27 cellular contexts compared by ENCODE assay signal in the genomic region with DNA sequence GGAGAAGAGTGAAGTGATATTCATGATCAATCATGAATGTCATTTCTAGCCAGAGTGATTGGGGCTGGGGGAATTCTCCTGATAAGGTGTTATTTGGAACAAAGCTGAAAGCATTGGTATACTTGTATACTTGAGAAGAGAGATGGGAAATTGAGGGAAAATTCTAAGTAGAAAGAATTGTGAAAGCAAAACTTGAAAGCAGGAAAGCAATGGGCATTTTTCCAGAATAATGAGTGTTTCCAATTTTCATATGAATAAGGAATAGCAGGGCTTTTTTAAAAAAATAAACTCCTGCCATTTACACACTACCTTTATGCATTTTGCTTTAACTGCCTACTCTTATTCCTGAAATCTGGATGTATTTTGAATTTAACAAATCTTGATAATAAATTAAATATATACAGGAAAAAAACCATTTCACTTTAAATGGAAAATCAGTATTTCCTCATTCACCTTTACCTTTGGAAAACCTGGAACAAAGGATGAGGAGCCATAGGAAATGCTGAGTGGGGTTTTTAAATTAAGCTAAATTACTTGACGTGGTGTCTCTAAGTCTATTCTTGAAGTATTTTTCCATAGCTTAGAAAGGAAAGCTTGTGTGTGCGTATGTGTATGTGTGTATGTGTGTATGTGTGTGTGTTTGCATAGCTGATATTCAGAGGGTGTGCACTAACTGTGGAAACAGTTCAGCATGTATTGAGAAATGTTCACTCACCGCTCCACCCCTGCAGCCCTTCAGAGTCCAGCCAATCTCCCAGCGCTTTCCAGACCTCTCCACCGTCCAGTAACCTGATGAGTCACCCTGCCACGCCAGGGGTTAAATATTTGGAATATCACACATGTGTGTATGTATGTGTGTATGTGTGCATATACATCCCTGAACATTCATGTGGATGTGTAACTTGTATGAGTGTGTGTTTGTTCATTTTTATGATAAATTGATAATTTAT.
DNase-seq lines count a peak whose midpoint lies in the region; ATAC-seq and TF ChIP-seq lines count a peak whose summit lies in the region.
"Had no signal": no experiment of that assay in that cellular context is flagged by ENCODE, and none has a peak within 500 bp of the region (broad histone marks: within the 10 kb centered on the region; RNA-seq: fewer than 3 reads in every experiment).

No MANE protein-coding gene starts in this region.

- no peaks in the 10 kb centered on the region for H3K27me3 Mint-ChIP-seq in activated CD8-positive, alpha-beta T cell treated with anti-CD3 and anti-CD28 coated beads for 36 hours
- H3K27me3 Mint-ChIP-seq: progenitor cell of endocrine pancreas, T-helper 17 cell had no signal

- no peak for TF ChIP-seq RAD21 in neural cell (conservative IDR thresholded peaks at IDR 0.05)

- no peak overlapping the region for H2AFZ ChIP-seq in fibroblast of lung (ENCODE audit: low read length)
- no peak overlapping the region for H2AFZ ChIP-seq in neural cell (ENCODE audit: low read depth, low read length)
- H2AFZ ChIP-seq in Karpas-422 (ENCODE audit: low read length) = no peak overlapping the region

- no peak overlapping the region for H3K27ac ChIP-seq in fibroblast of lung (ENCODE audit: insufficient read depth, low read length)
- no peak overlapping the region for H3K27ac ChIP-seq in neural cell (ENCODE audit: low read length)
- no peak overlapping the region for H3K27ac ChIP-seq in Karpas-422 (ENCODE audit: low read length)
- H3K27ac ChIP-seq: cardiac muscle cell, dorsolateral prefrontal cortex, spleen, uterus had no signal

- H3K9me3 Mint-ChIP-seq in activated CD8-positive, alpha-beta T cell treated with anti-CD3 and anti-CD28 coated beads for 36 hours = no peaks in the 10 kb centered on the region
- H3K9me3 Mint-ChIP-seq: activated T-cell treated with anti-CD3 and anti-CD28 coated beads, Interleukin-2, amount 50 U/mL, for 72 hours; mesothelial cell of epicardium; nephron progenitor cell; WTC11 had no signal

- no peaks in the 10 kb centered on the region for H3K36me3 Mint-ChIP-seq in activated CD8-positive, alpha-beta T cell treated with anti-CD3 and anti-CD28 coated beads for 36 hours (ENCODE audit: low read depth)
- H3K36me3 Mint-ChIP-seq: activated naive CD8-positive, alpha-beta T cell; mesothelial cell of epicardium; WTC11 had no signal

- TF ChIP-seq CTCF in fibroblast of lung (conservative IDR thresholded peaks at IDR 0.05 in 1 of 2, IDR thresholded peaks at IDR 0.05 in 1 of 2; ENCODE audit: low read depth in 1 of 2, low read length in 2 of 2) (no peak), neural cell (IDR thresholded peaks at IDR 0.05; ENCODE audit: poor library complexity, severe bottlenecking) (no peak)
- TF ChIP-seq CTCF in activated CD8-positive, alpha-beta T cell treated with anti-CD3 and anti-CD28 coated beads for 36 hours (IDR thresholded peaks at IDR 0.05) = no peak

- H3K4me2 ChIP-seq in fibroblast of lung (ENCODE audit: extremely low read depth, insufficient read depth, low read length) (no peak overlapping the region), neural cell (ENCODE audit: low read length) (no peak overlapping the region), Karpas-422 (ENCODE audit: low read depth, low read length, poor library complexity, severe bottlenecking) (no peak overlapping the region)

- H3K9ac ChIP-seq in fibroblast of lung (ENCODE audit: insufficient read depth, low read length) (no peak overlapping the region), neural cell (ENCODE audit: low read length) (no peak overlapping the region), Karpas-422 (ENCODE audit: low read length) (no peak overlapping the region)

- POLR2A ChIA-PET in activated CD8-positive, alpha-beta T cell treated with anti-CD3 and anti-CD28 coated beads for 36 hours (lab: Charles Lee) = no interaction called here

- in situ Hi-C loops in G401 (cut with HindIII; ENCODE audit: low sequenced_read_pairs) = no loop called here

- H3K4me3 ChIP-seq in fibroblast of lung (replicated peaks in 1 of 4; ENCODE audit: control extremely low read depth in 1 of 4, insufficient read depth in 1 of 4, low read depth in 3 of 4, low read length in 4 of 4) (no peak overlapping the region), neural cell (ENCODE audit: low read length) (no peak overlapping the region), Karpas-422 (ENCODE audit: low read length) (no peak overlapping the region)
- H3K4me3 ChIP-seq: cardiac muscle cell, dorsolateral prefrontal cortex, spleen, uterus had no signal

- CTCF ChIA-PET in activated CD8-positive, alpha-beta T cell treated with anti-CD3 and anti-CD28 coated beads for 36 hours (lab: Charles Lee) = no interaction called here

- peak; percentile 9 for DNase-seq in H4 (ENCODE audit: low spot score)
- DNase-seq in RKO (ENCODE audit: low spot score) = peak; percentile 4
- DNase-seq in fibroblast of lung (ENCODE audit: low read depth in 2 of 2) = peak; percentile 11 to 60
- no peak for DNase-seq in G401 (ENCODE audit: low spot score)
- DNase-seq in activated CD8-positive, alpha-beta T cell treated with anti-CD3 and anti-CD28 coated beads for 36 hours = no peak
- no peak for DNase-seq in Karpas-422
- DNase-seq: activated CD8-positive, alpha-beta T cell treated with anti-CD3 and anti-CD28 coated beads, Interleukin-2, amount 10 ng/mL, durations not matched to agents 7 days and 5 days; activated T-cell treated with anti-CD3 and anti-CD28 coated beads, Interleukin-2, amount 50 U/mL, for 72 hours; dorsolateral prefrontal cortex; GF-D8; head of caudate nucleus; kidney; NCI-H1694; NCI-H345; nephron progenitor cell; SHP77 treated with DMSO at 0.1 percent for 48 hours; spleen; stimulated activated CD8-positive, alpha-beta memory T cell treated with anti-CD3 and anti-CD28 coated beads, Interleukin-4, amount 100 ng/mL, for 48 hours; T-helper 17 cell; uterus had no signal

- H3K4me1 Mint-ChIP-seq in activated CD8-positive, alpha-beta T cell treated with anti-CD3 and anti-CD28 coated beads for 36 hours (ENCODE audit: low read depth) = no peaks in the 10 kb centered on the region
- H3K4me1 Mint-ChIP-seq: mesothelial cell of epicardium, T-helper 17 cell had no signal

- intact Hi-C loops in activated CD8-positive, alpha-beta T cell treated with anti-CD3 and anti-CD28 coated beads for 36 hours (cut with micrococcal nuclease) = no loop called here

- H3K36me3 ChIP-seq in fibroblast of lung (ENCODE audit: control insufficient read depth, insufficient read depth, low read length) (no peaks in the 10 kb centered on the region), neural cell (ENCODE audit: insufficient read depth, low read length) (no peaks in the 10 kb centered on the region), Karpas-422 (ENCODE audit: insufficient read depth, low read length) (no peaks in the 10 kb centered on the region)
- H3K36me3 ChIP-seq: cardiac muscle cell, spleen, uterus had no signal

- no peaks in the 10 kb centered on the region for H3K79me2 ChIP-seq in fibroblast of lung (ENCODE audit: control insufficient read depth, insufficient read depth, low read length)
- no peaks in the 10 kb centered on the region for H3K79me2 ChIP-seq in neural cell (replicated peaks; ENCODE audit: insufficient read depth, low read length)
- no peaks in the 10 kb centered on the region for H3K79me2 ChIP-seq in Karpas-422 (ENCODE audit: low read length)

- H3K9me2 ChIP-seq in neural cell (ENCODE audit: insufficient read depth, low read length) = no peaks in the 10 kb centered on the region
- no peaks in the 10 kb centered on the region for H3K9me2 ChIP-seq in Karpas-422 (replicated peaks; ENCODE audit: insufficient read depth, low read length)

- no peaks in the 10 kb centered on the region for H3F3A ChIP-seq in neural cell (ENCODE audit: insufficient read depth, low read length, poor library complexity, severe bottlenecking)

- no peak overlapping the region for H3K4me3 Mint-ChIP-seq in activated CD8-positive, alpha-beta T cell treated with anti-CD3 and anti-CD28 coated beads for 36 hours
- H3K4me3 Mint-ChIP-seq: activated CD8-positive, alpha-beta T cell treated with anti-CD3 and anti-CD28 coated beads, Interleukin-2, amount 10 ng/mL, durations not matched to agents 7 days and 5 days; activated naive CD8-positive, alpha-beta T cell; activated T-cell treated with anti-CD3 and anti-CD28 coated beads, Interleukin-2, amount 50 U/mL, for 72 hours; mesothelial cell of epicardium; nephron progenitor cell; T-helper 17 cell; WTC11 had no signal

- H3K27me3 ChIP-seq in fibroblast of lung (ENCODE audit: control insufficient read depth, insufficient read depth, low read length) (no peaks in the 10 kb centered on the region), neural cell (ENCODE audit: insufficient read depth, low read depth, low read length) (no peaks in the 10 kb centered on the region), Karpas-422 (ENCODE audit: low read length) (no peaks in the 10 kb centered on the region)
- H3K27me3 ChIP-seq: cardiac muscle cell, spleen, uterus had no signal

- H3K27ac Mint-ChIP-seq in activated CD8-positive, alpha-beta T cell treated with anti-CD3 and anti-CD28 coated beads for 36 hours = no peak overlapping the region
- H3K27ac Mint-ChIP-seq: activated CD8-positive, alpha-beta T cell treated with anti-CD3 and anti-CD28 coated beads, Interleukin-2, amount 10 ng/mL, durations not matched to agents 7 days and 5 days; activated naive CD8-positive, alpha-beta T cell; activated T-cell treated with anti-CD3 and anti-CD28 coated beads, Interleukin-2, amount 50 U/mL, for 72 hours; mesothelial cell of epicardium; nephron progenitor cell; progenitor cell of endocrine pancreas; T-helper 17 cell; WTC11 had no signal

- TF ChIP-seq EP300 in neural cell (conservative IDR thresholded peaks at IDR 0.05; ENCODE audit: poor library complexity, severe bottlenecking) = peak; percentile 36

- no peak for ATAC-seq in HG03521 (IDR thresholded peaks at IDR 0.05; ENCODE audit: unreplicated experiment)
- no peak for ATAC-seq in activated CD8-positive, alpha-beta T cell treated with anti-CD3 and anti-CD28 coated beads for 36 hours
- ATAC-seq: activated CD8-positive, alpha-beta T cell treated with anti-CD3 and anti-CD28 coated beads, Interleukin-2, amount 10 ng/mL, durations not matched to agents 7 days and 5 days; activated T-cell treated with anti-CD3 and anti-CD28 coated beads, Interleukin-2, amount 50 U/mL, for 72 hours; T-helper 17 cell; WTC11 had no signal

- H4K20me1 ChIP-seq in fibroblast of lung (ENCODE audit: control insufficient read depth, extremely low read depth, insufficient read depth, low read length) = no peaks in the 10 kb centered on the region
- no peaks in the 10 kb centered on the region for H4K20me1 ChIP-seq in neural cell (ENCODE audit: insufficient read depth)
- H4K20me1 ChIP-seq in Karpas-422 (ENCODE audit: insufficient read depth, low read depth, low read length) = no peaks in the 10 kb centered on the region

- H3K4me1 ChIP-seq in fibroblast of lung (ENCODE audit: control insufficient read depth, extremely low read depth, insufficient read depth, low read length) (no peaks in the 10 kb centered on the region), Karpas-422 (ENCODE audit: low read length) (no peaks in the 10 kb centered on the region)
- H3K4me1 ChIP-seq: spleen, uterus had no signal

- H3K9me3 ChIP-seq in fibroblast of lung (ENCODE audit: control insufficient read depth, insufficient read depth, low read depth, low read length) (no peaks in the 10 kb centered on the region), neural cell (ENCODE audit: low read length) (no peaks in the 10 kb centered on the region), Karpas-422 (ENCODE audit: low read length) (no peaks in the 10 kb centered on the region)
- H3K9me3 ChIP-seq: spleen, uterus had no signal

Comparison
In these comparisons a context has a peak if more than half of its experiments do, and no peak if none do; other contexts are left out.
1. DNase-seq: peak in H4 (single experiment), RKO (single experiment) and fibroblast of lung (2 of 2); none in G401 (single experiment), activated CD8-positive, alpha-beta T cell treated with anti-CD3 and anti-CD28 coated beads for 36 hours (single experiment) and Karpas-422 (single experiment).